In the genomic region with DNA sequence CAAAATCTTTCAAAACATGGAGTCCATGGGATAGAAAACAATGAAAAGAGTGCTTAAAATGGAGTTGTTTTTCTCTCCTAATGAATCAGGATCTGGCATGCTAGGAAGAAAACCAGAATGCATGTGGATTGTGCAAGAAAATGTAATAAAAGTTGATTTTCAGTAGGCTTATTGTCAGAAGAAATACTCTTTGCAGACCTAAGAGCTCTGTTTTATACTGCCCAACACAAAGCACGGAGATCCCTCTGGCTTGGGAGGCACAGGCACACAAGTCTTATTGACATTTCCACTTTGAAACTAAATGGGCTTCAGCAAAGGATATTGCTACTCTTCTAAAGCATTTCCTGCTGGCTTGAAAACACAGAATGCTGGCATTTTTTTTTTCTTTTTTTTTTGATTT, we compare ENCODE assay signal across 17 cellular contexts. TPM values are rescaled to one million over a fixed set of nuclear protein-coding genes. Genes with fewer than 3 reads are reported as not detected.
"Had no signal": no experiment of that assay in that cellular context is flagged by ENCODE, and none has a peak within 500 bp of the region (broad histone marks: within the 10 kb centered on the region; RNA-seq: fewer than 3 reads in every experiment).

No MANE protein-coding gene starts in this region.

- H3K4me3 ChIP-seq: lung, right atrium auricular region had no signal

- ATAC-seq: naive thymus-derived CD8-positive, alpha-beta T cell; stimulated activated effector memory CD8-positive, alpha-beta T cell treated with anti-CD3 and anti-CD28 coated beads, Interleukin-12 subunit alpha, Interleukin-12 subunit beta, amount 100 ng/mL, for 72 hours had no signal

- DNase-seq: activated CD4-positive, alpha-beta memory T cell treated with anti-CD3 and anti-CD28 coated beads for 36 hours; activated CD4-positive, alpha-beta T cell treated with anti-CD3 and anti-CD28 coated beads for 1 hour; activated gamma-delta T cell; activated T-cell treated with anti-CD3 and anti-CD28 coated beads, Interleukin-2, amount 50 U/mL, for 48 hours; anterior cingulate cortex; glutamatergic neuron; immature natural killer cell; left cardiac atrium; naive thymus-derived CD8-positive, alpha-beta T cell; SW 1271; trophoblast cell had no signal

- H3K36me3 ChIP-seq: right atrium auricular region had no signal

- H3K9me3 ChIP-seq: right atrium auricular region had no signal

- H3K27me3 ChIP-seq: right atrium auricular region had no signal

- H3K4me1 ChIP-seq: right atrium auricular region had no signal

- H3K27ac ChIP-seq: right atrium auricular region had no signal

RNA-seq across cellular contexts. Expression of gene DAPL1, which starts 15.5 kb away (rescaled TPM):
- total RNA-seq: activated CD4-positive, alpha-beta memory T cell treated with anti-CD3 and anti-CD28 coated beads for 36 hours; bronchial epithelial cell; left cardiac atrium; lung; mononuclear cell; naive thymus-derived CD8-positive, alpha-beta T cell; posterior vena cava; right atrium auricular region had no signal
